ENCODE assay signal across 1 cellular context in the genomic region with DNA sequence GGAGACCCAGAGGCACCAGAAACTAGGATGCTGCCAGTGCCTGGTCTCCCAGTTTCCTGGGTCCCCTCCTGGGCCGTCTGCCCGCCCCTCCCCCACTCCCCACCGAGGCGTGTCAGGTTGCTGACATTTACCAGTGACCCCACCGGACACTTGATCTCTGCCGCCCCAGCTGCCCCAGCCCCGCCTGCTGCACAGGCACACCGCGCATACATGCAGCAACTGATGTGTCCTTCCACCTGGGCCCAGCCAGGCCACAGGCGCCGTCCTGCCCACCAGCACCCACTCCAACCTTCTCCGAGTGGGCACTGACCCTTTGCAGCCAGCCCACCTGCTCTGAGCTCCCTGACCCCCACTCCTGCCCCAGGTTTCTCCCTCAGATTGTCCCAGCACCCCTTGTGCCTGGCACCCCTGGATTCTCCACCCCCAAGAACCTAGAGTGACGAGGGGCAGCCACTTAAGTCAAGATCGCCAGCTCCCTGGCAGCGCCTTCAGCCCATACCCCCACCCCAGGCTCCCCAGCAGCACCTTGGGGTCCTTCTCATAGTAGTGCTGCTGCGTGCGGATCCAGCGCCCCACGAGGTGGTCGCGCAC.
TF ChIP-seq lines count a peak whose summit lies in the region.

No MANE protein-coding gene starts in this region.

TF ChIP-seq in HepG2, 621 proteins besides CTCF, POLR2A, EP300 and RAD21 (continued from another document and continues in another):
- TF ChIP-seq, protein P1, sequence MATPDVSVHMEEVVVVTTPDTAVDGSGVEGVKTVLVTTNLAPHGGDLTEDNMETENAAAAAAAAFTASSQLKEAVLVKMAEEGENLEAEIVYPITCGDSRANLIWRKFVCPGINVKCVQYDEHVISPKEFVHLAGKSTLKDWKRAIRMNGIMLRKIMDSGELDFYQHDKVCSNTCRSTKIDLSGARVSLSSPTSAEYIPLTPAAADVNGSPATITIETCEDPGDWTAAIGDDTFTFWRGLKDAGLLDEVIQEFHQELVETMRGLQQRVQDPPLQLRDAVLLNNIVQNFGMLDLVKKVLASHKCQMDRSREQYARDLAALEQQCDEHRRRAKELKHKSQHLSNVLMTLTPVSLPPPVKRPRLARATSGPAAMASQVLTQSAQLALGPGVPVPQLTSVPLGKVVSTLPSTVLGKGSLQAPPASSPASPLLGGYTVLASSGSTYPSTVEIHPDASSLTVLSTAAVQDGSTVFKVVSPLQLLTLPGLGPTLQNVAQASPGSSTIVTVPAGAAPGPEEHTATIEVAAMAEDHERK (CRISPR knock-in tag; IDR thresholded peaks at IDR 0.05; ENCODE audit: low read depth), result no peak
- TF ChIP-seq, protein P2, sequence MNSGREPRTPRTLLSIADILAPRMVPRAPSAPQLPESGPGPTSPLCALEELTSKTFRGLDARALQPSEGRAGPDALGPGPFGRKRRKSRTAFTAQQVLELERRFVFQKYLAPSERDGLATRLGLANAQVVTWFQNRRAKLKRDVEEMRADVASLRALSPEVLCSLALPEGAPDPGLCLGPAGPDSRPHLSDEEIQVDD (CRISPR knock-in tag; IDR thresholded peaks at IDR 0.05; ENCODE audit: borderline replicate concordance), result no peak
- TF ChIP-seq, protein P3, sequence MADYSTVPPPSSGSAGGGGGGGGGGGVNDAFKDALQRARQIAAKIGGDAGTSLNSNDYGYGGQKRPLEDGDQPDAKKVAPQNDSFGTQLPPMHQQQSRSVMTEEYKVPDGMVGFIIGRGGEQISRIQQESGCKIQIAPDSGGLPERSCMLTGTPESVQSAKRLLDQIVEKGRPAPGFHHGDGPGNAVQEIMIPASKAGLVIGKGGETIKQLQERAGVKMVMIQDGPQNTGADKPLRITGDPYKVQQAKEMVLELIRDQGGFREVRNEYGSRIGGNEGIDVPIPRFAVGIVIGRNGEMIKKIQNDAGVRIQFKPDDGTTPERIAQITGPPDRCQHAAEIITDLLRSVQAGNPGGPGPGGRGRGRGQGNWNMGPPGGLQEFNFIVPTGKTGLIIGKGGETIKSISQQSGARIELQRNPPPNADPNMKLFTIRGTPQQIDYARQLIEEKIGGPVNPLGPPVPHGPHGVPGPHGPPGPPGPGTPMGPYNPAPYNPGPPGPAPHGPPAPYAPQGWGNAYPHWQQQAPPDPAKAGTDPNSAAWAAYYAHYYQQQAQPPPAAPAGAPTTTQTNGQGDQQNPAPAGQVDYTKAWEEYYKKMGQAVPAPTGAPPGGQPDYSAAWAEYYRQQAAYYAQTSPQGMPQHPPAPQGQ (CRISPR knock-in tag; IDR thresholded peaks at IDR 0.05; ENCODE audit: borderline replicate concordance), result no peak
- TF ChIP-seq SRY (CRISPR knock-in tag; IDR thresholded peaks at IDR 0.05) (no peak), CAMTA2 (CRISPR knock-in tag; IDR thresholded peaks at IDR 0.05; ENCODE audit: borderline replicate concordance) (no peak), ZMYM2 (CRISPR knock-in tag; IDR thresholded peaks at IDR 0.05) (no peak), NBN (conservative IDR thresholded peaks at IDR 0.05) (no peak), ZNF772 (CRISPR knock-in tag; IDR thresholded peaks at IDR 0.05) (no peak), ZNF773 (CRISPR knock-in tag; IDR thresholded peaks at IDR 0.05; ENCODE audit: borderline replicate concordance) (no peak), ZNF766 (CRISPR knock-in tag; IDR thresholded peaks at IDR 0.05; ENCODE audit: borderline replicate concordance) (no peak), REPIN1 (CRISPR knock-in tag; IDR thresholded peaks at IDR 0.05; ENCODE audit: borderline replicate concordance, low read depth) (no peak), ZFX (CRISPR knock-in tag; IDR thresholded peaks at IDR 0.05; ENCODE audit: low read depth) (peak; percentile 40; the same call in 1 of the 2 replicates), HMGA1 (CRISPR knock-in tag; conservative IDR thresholded peaks at IDR 0.05) (no peak), HDAC6 (IDR thresholded peaks at IDR 0.05; ENCODE audit: low read depth, low read length) (no peak), PBX2 (CRISPR knock-in tag; IDR thresholded peaks at IDR 0.05) (no peak), TBX2 (CRISPR knock-in tag; IDR thresholded peaks at IDR 0.05; ENCODE audit: borderline replicate concordance) (0 out of 2 replicates have a peak, but pooled peaks have one; percentile 7), CBX5 (CRISPR knock-in tag; IDR thresholded peaks at IDR 0.05; ENCODE audit: borderline replicate concordance) (no peak), PCBP1 (IDR thresholded peaks at IDR 0.05; ENCODE audit: borderline replicate concordance, low read depth, low read length) (no peak), RELA (CRISPR knock-in tag; IDR thresholded peaks at IDR 0.05) (no peak), ZNF891 (CRISPR knock-in tag; IDR thresholded peaks at IDR 0.05) (no peak), ZNF800 (CRISPR knock-in tag; IDR thresholded peaks at IDR 0.05) (no peak), NONO (IDR thresholded peaks at IDR 0.05) (no peak), NONO (CRISPR knock-in tag; conservative IDR thresholded peaks at IDR 0.05) (no peak), ZNF782 (CRISPR knock-in tag; IDR thresholded peaks at IDR 0.05; ENCODE audit: borderline replicate concordance) (no peak), SIN3B (IDR thresholded peaks at IDR 0.05; ENCODE audit: low read length) (no peak), NR2F1 (CRISPR knock-in tag; IDR thresholded peaks at IDR 0.05) (peak; percentile 34 to 82; a peak in 2 of 4 replicates), ZNF672 (CRISPR knock-in tag; IDR thresholded peaks at IDR 0.05) (no peak), RARG (CRISPR knock-in tag; IDR thresholded peaks at IDR 0.05; ENCODE audit: low read depth) (no peak), ZNF607 (CRISPR knock-in tag; IDR thresholded peaks at IDR 0.05; ENCODE audit: borderline replicate concordance) (no peak), HDAC1 (CRISPR knock-in tag; IDR thresholded peaks at IDR 0.05) (peak; percentile 66), ZNF253 (CRISPR knock-in tag; IDR thresholded peaks at IDR 0.05; ENCODE audit: borderline replicate concordance) (no peak), SYNCRIP (IDR thresholded peaks at IDR 0.05; ENCODE audit: insufficient read depth, low read depth, low read length) (no peak), ZNF605 (CRISPR knock-in tag; IDR thresholded peaks at IDR 0.05) (0 out of 2 replicates have a peak, but pooled peaks have one; percentile 14), PAXIP1 (CRISPR knock-in tag; conservative IDR thresholded peaks at IDR 0.05) (peak; percentile 24; the same call in 1 of the 2 replicates), ZFP90 (CRISPR knock-in tag; IDR thresholded peaks at IDR 0.05; ENCODE audit: borderline replicate concordance) (no peak), SAP130 (CRISPR knock-in tag; IDR thresholded peaks at IDR 0.05; ENCODE audit: low read depth) (peak; percentile 38; the same call in 1 of the 2 replicates), ZNF264 (CRISPR knock-in tag; IDR thresholded peaks at IDR 0.05) (no peak), ATF7-NPFF (CRISPR knock-in tag; IDR thresholded peaks at IDR 0.05; ENCODE audit: low read depth) (no peak), RARA (CRISPR knock-in tag; IDR thresholded peaks at IDR 0.05) (peak; percentile 59; the same call in 1 of the 2 replicates)
- TF ChIP-seq, protein P4, sequence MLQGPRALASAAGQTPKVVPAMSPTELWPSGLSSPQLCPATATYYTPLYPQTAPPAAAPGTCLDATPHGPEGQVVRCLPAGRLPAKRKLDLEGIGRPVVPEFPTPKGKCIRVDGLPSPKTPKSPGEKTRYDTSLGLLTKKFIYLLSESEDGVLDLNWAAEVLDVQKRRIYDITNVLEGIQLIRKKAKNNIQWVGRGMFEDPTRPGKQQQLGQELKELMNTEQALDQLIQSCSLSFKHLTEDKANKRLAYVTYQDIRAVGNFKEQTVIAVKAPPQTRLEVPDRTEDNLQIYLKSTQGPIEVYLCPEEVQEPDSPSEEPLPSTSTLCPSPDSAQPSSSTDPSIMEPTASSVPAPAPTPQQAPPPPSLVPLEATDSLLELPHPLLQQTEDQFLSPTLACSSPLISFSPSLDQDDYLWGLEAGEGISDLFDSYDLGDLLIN (CRISPR knock-in tag; IDR thresholded peaks at IDR 0.05; ENCODE audit: borderline replicate concordance), result no peak
- TF ChIP-seq, protein P5, sequence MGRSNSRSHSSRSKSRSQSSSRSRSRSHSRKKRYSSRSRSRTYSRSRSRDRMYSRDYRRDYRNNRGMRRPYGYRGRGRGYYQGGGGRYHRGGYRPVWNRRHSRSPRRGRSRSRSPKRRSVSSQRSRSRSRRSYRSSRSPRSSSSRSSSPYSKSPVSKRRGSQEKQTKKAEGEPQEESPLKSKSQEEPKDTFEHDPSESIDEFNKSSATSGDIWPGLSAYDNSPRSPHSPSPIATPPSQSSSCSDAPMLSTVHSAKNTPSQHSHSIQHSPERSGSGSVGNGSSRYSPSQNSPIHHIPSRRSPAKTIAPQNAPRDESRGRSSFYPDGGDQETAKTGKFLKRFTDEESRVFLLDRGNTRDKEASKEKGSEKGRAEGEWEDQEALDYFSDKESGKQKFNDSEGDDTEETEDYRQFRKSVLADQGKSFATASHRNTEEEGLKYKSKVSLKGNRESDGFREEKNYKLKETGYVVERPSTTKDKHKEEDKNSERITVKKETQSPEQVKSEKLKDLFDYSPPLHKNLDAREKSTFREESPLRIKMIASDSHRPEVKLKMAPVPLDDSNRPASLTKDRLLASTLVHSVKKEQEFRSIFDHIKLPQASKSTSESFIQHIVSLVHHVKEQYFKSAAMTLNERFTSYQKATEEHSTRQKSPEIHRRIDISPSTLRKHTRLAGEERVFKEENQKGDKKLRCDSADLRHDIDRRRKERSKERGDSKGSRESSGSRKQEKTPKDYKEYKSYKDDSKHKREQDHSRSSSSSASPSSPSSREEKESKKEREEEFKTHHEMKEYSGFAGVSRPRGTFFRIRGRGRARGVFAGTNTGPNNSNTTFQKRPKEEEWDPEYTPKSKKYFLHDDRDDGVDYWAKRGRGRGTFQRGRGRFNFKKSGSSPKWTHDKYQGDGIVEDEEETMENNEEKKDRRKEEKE (IDR thresholded peaks at IDR 0.05), result no peak
- TF ChIP-seq, protein P6, sequence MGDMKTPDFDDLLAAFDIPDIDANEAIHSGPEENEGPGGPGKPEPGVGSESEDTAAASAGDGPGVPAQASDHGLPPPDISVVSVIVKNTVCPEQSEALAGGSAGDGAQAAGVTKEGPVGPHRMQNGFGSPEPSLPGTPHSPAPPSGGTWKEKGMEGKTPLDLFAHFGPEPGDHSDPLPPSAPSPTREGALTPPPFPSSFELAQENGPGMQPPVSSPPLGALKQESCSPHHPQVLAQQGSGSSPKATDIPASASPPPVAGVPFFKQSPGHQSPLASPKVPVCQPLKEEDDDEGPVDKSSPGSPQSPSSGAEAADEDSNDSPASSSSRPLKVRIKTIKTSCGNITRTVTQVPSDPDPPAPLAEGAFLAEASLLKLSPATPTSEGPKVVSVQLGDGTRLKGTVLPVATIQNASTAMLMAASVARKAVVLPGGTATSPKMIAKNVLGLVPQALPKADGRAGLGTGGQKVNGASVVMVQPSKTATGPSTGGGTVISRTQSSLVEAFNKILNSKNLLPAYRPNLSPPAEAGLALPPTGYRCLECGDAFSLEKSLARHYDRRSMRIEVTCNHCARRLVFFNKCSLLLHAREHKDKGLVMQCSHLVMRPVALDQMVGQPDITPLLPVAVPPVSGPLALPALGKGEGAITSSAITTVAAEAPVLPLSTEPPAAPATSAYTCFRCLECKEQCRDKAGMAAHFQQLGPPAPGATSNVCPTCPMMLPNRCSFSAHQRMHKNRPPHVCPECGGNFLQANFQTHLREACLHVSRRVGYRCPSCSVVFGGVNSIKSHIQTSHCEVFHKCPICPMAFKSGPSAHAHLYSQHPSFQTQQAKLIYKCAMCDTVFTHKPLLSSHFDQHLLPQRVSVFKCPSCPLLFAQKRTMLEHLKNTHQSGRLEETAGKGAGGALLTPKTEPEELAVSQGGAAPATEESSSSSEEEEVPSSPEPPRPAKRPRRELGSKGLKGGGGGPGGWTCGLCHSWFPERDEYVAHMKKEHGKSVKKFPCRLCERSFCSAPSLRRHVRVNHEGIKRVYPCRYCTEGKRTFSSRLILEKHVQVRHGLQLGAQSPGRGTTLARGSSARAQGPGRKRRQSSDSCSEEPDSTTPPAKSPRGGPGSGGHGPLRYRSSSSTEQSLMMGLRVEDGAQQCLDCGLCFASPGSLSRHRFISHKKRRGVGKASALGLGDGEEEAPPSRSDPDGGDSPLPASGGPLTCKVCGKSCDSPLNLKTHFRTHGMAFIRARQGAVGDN (CRISPR knock-in tag; IDR thresholded peaks at IDR 0.05), result peak; percentile 47
